19 cellular contexts compared by ENCODE assay signal in the genomic region with DNA sequence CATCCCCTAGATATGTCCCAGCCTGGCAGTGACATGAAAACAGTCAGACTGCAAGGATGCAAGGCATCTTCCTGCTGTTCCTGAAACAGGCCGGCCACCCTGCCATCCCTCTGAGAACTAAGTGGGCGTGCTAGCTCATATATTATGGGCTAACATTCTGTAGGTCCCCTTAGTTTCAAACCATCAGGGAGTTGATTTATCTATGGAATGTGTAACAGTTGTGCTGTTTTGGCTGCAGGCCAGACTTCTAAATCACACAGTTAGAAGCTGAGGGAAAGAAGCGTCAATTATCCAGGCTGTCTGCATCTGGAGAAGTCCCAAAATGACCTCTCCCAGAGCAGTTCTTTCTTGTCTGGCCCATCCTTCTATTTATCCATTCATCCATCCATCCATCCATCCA.
DNase-seq lines count a peak whose midpoint lies in the region; TF ChIP-seq lines count a peak whose summit lies in the region.
"Had no signal": no experiment of that assay in that cellular context is flagged by ENCODE, and none has a peak within 500 bp of the region (broad histone marks: within the 10 kb centered on the region; RNA-seq: fewer than 3 reads in every experiment).

No MANE protein-coding gene starts in this region.

- H3K36me3 ChIP-seq in right atrium auricular region, result no peaks in the 10 kb centered on the region
- H3K36me3 ChIP-seq: BE2C had no signal

- intact Hi-C loops in cardiac septum (cut with DNase I), result no loop called here

- no peaks in the 10 kb centered on the region for H3K27me3 ChIP-seq in right atrium auricular region
- H3K27me3 ChIP-seq: BE2C had no signal

- H3K4me3 ChIP-seq in right atrium auricular region, result no peak overlapping the region

- DNase-seq in right atrium auricular region (ENCODE audit: low spot score) (peak; percentile 42), cardiac septum (ENCODE audit: low spot score) (no peak), NCI-H82 treated with DMSO at 0.1 percent for 48 hours (lab: John Stamatoyannopoulos, UW; ENCODE audit: unreplicated experiment) (peak; percentile 79), left kidney (ENCODE audit: low read depth, low spot score) (peak; percentile 76), glomerular visceral epithelial cell (ENCODE audit: extremely low spot score) (no peak)
- no peak for DNase-seq in activated naive CD4-positive, alpha-beta T cell treated with anti-CD3 and anti-CD28 coated beads, Interleukin-2, amount 50 U/mL, for 16 hours
- DNase-seq in stimulated activated naive CD4-positive, alpha-beta T cell (lab: John Stamatoyannopoulos, UW), result no peak
- DNase-seq: ACHN; BE2C; C1 segment of cervical spinal cord; CD4-positive, CD25-positive, alpha-beta regulatory T cell; CD8-positive, alpha-beta memory T cell; COR-L47; DMS153; DMS79 treated with DMSO at 0.1 percent for 48 hours; GF-D8; GOT3; H7; HFFc6 had no signal

- no peaks in the 10 kb centered on the region for H3K4me1 ChIP-seq in right atrium auricular region
- H3K4me1 ChIP-seq: BE2C had no signal

- H3K27ac ChIP-seq in right atrium auricular region, result no peak overlapping the region

- H3K9me3 ChIP-seq in right atrium auricular region, result no peaks in the 10 kb centered on the region
- H3K9me3 ChIP-seq: BE2C had no signal

- no peak for TF ChIP-seq CTCF in right atrium auricular region (IDR thresholded peaks at IDR 0.05)

Comparison
In these comparisons a context has a peak if more than half of its experiments do, and no peak if none do; other contexts are left out.
1. DNase-seq: peak in right atrium auricular region (single experiment), NCI-H82 treated with DMSO at 0.1 percent for 48 hours (single experiment) and left kidney (single experiment); none in cardiac septum (single experiment), activated naive CD4-positive, alpha-beta T cell treated with anti-CD3 and anti-CD28 coated beads, Interleukin-2, amount 50 U/mL, for 16 hours (single experiment), glomerular visceral epithelial cell (single experiment) and stimulated activated naive CD4-positive, alpha-beta T cell (0 of 6).